10 cellular contexts compared by ENCODE assay signal in the genomic region with DNA sequence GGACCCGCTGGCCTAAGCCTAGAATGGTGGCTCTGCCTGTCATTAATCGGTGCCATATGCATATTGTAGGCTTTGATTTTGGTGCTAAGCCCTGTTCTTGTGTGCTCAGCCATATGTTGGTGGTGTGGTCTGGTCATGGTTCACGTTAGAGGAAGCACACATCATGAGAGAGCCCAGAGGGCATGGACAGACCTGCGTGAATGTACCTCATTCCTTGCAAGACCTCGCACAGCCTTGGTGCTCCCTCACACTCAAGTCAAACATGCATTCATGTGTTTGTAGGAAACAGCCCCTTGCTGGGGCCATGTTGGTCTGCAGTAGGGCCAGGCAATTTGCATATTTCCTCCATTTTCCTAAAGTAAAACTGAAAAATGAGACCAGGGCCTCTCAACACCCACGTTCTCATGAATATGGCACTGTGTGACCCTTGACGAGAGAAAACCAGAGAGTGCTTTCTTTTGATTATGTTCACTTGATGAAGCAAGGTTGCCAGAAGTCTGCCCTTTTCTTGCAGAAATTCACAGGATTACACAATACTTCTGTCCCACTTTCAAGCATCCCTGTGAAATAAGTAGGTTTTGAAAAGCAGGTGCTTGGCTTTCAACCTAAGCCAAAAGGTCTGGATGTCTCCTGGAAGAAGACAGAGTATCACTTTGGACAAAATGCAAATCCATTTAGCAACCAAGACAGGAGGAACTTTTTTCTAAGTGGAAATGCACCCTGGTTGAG.
DNase-seq lines count a peak whose midpoint lies in the region; ATAC-seq and TF ChIP-seq lines count a peak whose summit lies in the region.
"Had no signal": no experiment of that assay in that cellular context is flagged by ENCODE, and none has a peak within 500 bp of the region (broad histone marks: within the 10 kb centered on the region; RNA-seq: fewer than 3 reads in every experiment).

No MANE protein-coding gene starts in this region.

- H3K27ac ChIP-seq in left lung: peak overlapping the region in 1 of 2 donors; percentile 63
- H3K27ac ChIP-seq: thoracic aorta had no signal

- no peak overlapping the region for H3K4me3 ChIP-seq in left lung
- H3K4me3 ChIP-seq: thoracic aorta had no signal

- TF ChIP-seq CTCF in left lung (IDR thresholded peaks at IDR 0.05): no peak

- DNase-seq in NOMO-1 treated with DMSO at 0.1 percent for 48 hours (lab: John Stamatoyannopoulos, UW; ENCODE audit: unreplicated experiment) (peak; percentile 11), NOMO-1 treated with dmso at 0.1 percent for 144 hours (lab: John Stamatoyannopoulos, UW; ENCODE audit: unreplicated experiment) (no peak), left lung (no peak), DMS79 treated with DMSO at 0.1 percent for 48 hours (lab: John Stamatoyannopoulos, UW) (no peak), ecto neural progenitor cell (ENCODE audit: low spot score) (no peak), UCSD-AML1 (lab: John Stamatoyannopoulos, UW; ENCODE audit: unreplicated experiment) (no peak)
- DNase-seq: 8988T had no signal

- H3K9me3 ChIP-seq in left lung: no peaks in the 10 kb centered on the region
- H3K9me3 ChIP-seq: thoracic aorta had no signal

- peaks cover 0 to 17% of the 10 kb centered on the region in 2 donors for H3K4me1 ChIP-seq in left lung

- peaks cover 0 to 60% of the 10 kb centered on the region in 2 donors for H3K36me3 ChIP-seq in left lung

- H3K27me3 ChIP-seq in left lung: no peaks in the 10 kb centered on the region

- ATAC-seq in GM19455 (IDR thresholded peaks at IDR 0.05; ENCODE audit: unreplicated experiment) (peak; percentile 87), HG03103 (IDR thresholded peaks at IDR 0.05; ENCODE audit: low read depth, unreplicated experiment) (peak; percentile 70), left lung (peak; percentile 18)

- intact Hi-C loops in left lung (cut with DNase I): no loop called here

Comparison
In these comparisons a context has a peak if more than half of its experiments do, and no peak if none do; other contexts are left out.
1. ATAC-seq: peak in every context shown above with its lines; median percentile 87 in GM19455; 70 in HG03103; 18 in left lung.